Comparison of ENCODE assay signal across 12 cellular contexts in the genomic region with DNA sequence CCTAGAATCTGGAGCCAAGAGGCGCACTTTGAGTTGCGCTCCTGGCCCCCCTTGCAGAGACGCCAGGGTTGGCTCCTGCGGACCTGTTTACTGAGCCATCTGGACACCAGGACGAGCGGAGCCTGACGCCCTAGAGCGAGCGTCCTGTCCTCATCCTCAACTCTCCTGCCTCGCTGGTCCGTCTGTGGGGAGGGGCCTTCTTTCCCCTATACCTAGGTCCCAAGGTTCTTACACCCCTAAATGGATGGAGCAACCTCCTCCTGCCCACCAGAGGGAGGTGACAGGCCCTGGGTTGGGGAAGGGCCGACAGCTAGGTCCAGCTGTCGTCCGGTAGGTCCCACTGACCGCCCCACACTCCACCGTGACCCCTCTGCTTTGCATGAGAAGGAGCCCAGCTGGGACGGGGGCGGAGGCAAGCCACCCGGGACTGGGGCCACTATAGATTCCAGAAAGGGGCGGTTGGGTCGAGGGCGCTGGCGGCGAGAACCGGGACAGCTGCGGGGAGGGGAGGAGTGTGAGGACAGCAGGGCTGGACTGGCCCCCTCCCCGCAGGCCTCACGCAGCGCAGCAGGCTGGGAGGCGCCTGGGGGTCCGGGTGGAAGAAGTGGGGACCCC. TPM values are rescaled to one million over a fixed set of nuclear protein-coding genes. Genes with fewer than 3 reads are reported as not detected.
A peak's percentile ranks its signal among the peaks of the same experiment; 100 is the strongest.
DNase-seq lines count a peak whose midpoint lies in the region; ATAC-seq, FAIRE-seq and TF ChIP-seq lines count a peak whose summit lies in the region.
"Had no signal": no experiment of that assay in that cellular context is flagged by ENCODE, and none has a peak within 500 bp of the region (broad histone marks: within the 10 kb centered on the region; RNA-seq: fewer than 3 reads in every experiment).

No MANE protein-coding gene starts in this region.

- no peak for TF ChIP-seq EP300 in stomach (IDR thresholded peaks at IDR 0.05)

- peak overlapping the region; percentile 67 for H3K4me2 ChIP-seq in keratinocyte (ENCODE audit: control insufficient read depth, extremely low read depth, insufficient read depth, low read depth, low read length)

- no peaks in the 10 kb centered on the region for H3K9me3 ChIP-seq in keratinocyte (ENCODE audit: control insufficient read depth, low read depth, low read length)
- H3K9me3 ChIP-seq in stomach = no peaks in the 10 kb centered on the region
- H3K9me3 ChIP-seq in prostate gland = no peaks in the 10 kb centered on the region

- no peak for DNase-seq in activated naive CD4-positive, alpha-beta T cell treated with anti-CD3 and anti-CD28 coated beads, Interleukin-2, amount 50 U/mL, for 72 hours (ENCODE audit: low spot score in 2 of 2)
- no peak for DNase-seq in activated T-cell treated with anti-CD3 and anti-CD28 coated beads, Interleukin-2, amount 50 U/mL, for 72 hours
- DNase-seq in keratinocyte (ENCODE audit: low read depth, low spot score) = no peak
- no peak for DNase-seq in stomach
- DNase-seq in prostate gland (ENCODE audit: low spot score) = no peak
- DNase-seq: NCI-H187 had no signal

- FAIRE-seq in keratinocyte (lab: Jason Lieb, UNC) = no peak
- FAIRE-seq: D721Med, TTC549 had no signal

- no peaks in the 10 kb centered on the region for H3K9me3 Mint-ChIP-seq in activated naive CD4-positive, alpha-beta T cell treated with anti-CD3 and anti-CD28 coated beads, Interleukin-2, amount 50 U/mL, for 24 hours
- no peaks in the 10 kb centered on the region for H3K9me3 Mint-ChIP-seq in activated naive CD4-positive, alpha-beta T cell treated with anti-CD3 and anti-CD28 coated beads, Interleukin-2, amount 50 U/mL, for 72 hours
- H3K9me3 Mint-ChIP-seq in activated T-cell treated with anti-CD3 and anti-CD28 coated beads, Interleukin-2, amount 50 U/mL, for 72 hours = no peaks in the 10 kb centered on the region

- H2AFZ ChIP-seq in keratinocyte (ENCODE audit: control insufficient read depth, low read length) = no peak overlapping the region

- peaks cover 66% of the 10 kb centered on the region for H3K27me3 Mint-ChIP-seq in activated naive CD4-positive, alpha-beta T cell treated with anti-CD3 and anti-CD28 coated beads, Interleukin-2, amount 50 U/mL, for 24 hours
- peaks cover 91% of the 10 kb centered on the region for H3K27me3 Mint-ChIP-seq in activated T-cell treated with anti-CD3 and anti-CD28 coated beads, Interleukin-2, amount 50 U/mL, for 72 hours (ENCODE audit: low read depth)

- dilution Hi-C loops in keratinocyte (cut with MboI; ENCODE audit: extremely low pct_ligation_motif_present, low sequenced_read_pairs) = no loop called here

- no peaks in the 10 kb centered on the region for H3K36me3 Mint-ChIP-seq in activated naive CD4-positive, alpha-beta T cell treated with anti-CD3 and anti-CD28 coated beads, Interleukin-2, amount 50 U/mL, for 24 hours
- peaks cover under 1 to 10% of the 10 kb centered on the region in 2 donors for H3K36me3 Mint-ChIP-seq in activated naive CD4-positive, alpha-beta T cell treated with anti-CD3 and anti-CD28 coated beads, Interleukin-2, amount 50 U/mL, for 72 hours
- H3K36me3 Mint-ChIP-seq in activated T-cell treated with anti-CD3 and anti-CD28 coated beads, Interleukin-2, amount 50 U/mL, for 72 hours (ENCODE audit: insufficient read depth in 2 of 2) = peaks cover 0 to 2% of the 10 kb centered on the region in 2 donors

- TF ChIP-seq POLR2A in stomach (IDR thresholded peaks at IDR 0.05) = no peak
- no peak for TF ChIP-seq POLR2A in prostate gland (IDR thresholded peaks at IDR 0.05)

- intact Hi-C loops in stomach (cut with DNase I; ENCODE audit: low total_unique reads) = no loop called here
- intact Hi-C loops in prostate gland (cut with DNase I) = no loop called here

- ATAC-seq in activated naive CD4-positive, alpha-beta T cell treated with anti-CD3 and anti-CD28 coated beads, Interleukin-2, amount 50 U/mL, for 72 hours = no peak
- ATAC-seq in activated T-cell treated with anti-CD3 and anti-CD28 coated beads, Interleukin-2, amount 50 U/mL, for 72 hours (replicated peaks in 1 of 2) = no peak
- ATAC-seq in HG03095 (IDR thresholded peaks at IDR 0.05; ENCODE audit: unreplicated experiment) (no peak), GM21825 (IDR thresholded peaks at IDR 0.05; ENCODE audit: unreplicated experiment) (no peak)

- H3K4me1 ChIP-seq in keratinocyte (ENCODE audit: control insufficient read depth, extremely low read depth, insufficient read depth, low read length) (peaks cover 61% of the 10 kb centered on the region), stomach (peaks cover 74 to 80% (median 78%) of the 10 kb centered on the region in 4 donors), prostate gland (replicated peaks) (no peaks in the 10 kb centered on the region)

- H3K36me3 ChIP-seq in keratinocyte (ENCODE audit: control insufficient read depth in 2 of 2, extremely low read depth in 1 of 2, insufficient read depth in 2 of 2, low read length in 2 of 2) (no peaks in the 10 kb centered on the region), stomach (no peaks in the 10 kb centered on the region), prostate gland (no peaks in the 10 kb centered on the region)

- H3K4me3 ChIP-seq in keratinocyte (ENCODE audit: control insufficient read depth in 2 of 3, extremely low read depth in 1 of 3, insufficient read depth in 2 of 3, low read depth in 1 of 3, low read length in 3 of 3) (peak overlapping the region; percentile 36 to 66 (median 64)), stomach (peak overlapping the region in 3 of 4 donors; percentile 12 to 39 (median 23)), prostate gland (no peak overlapping the region)
- H3K4me3 ChIP-seq: lung had no signal

- H3K9me1 ChIP-seq in keratinocyte (ENCODE audit: control insufficient read depth, extremely low read depth, insufficient read depth, low read length) = no peaks in the 10 kb centered on the region

- H3K27ac ChIP-seq in keratinocyte (ENCODE audit: control insufficient read depth, insufficient read depth, low read length) (no peak overlapping the region), stomach (no peak overlapping the region), prostate gland (no peak overlapping the region)

- H3K27me3 ChIP-seq in keratinocyte (ENCODE audit: control insufficient read depth, extremely low read depth, insufficient read depth, low read length) = peaks cover 99% of the 10 kb centered on the region
- peaks cover 80 to 100% (median 100%) of the 10 kb centered on the region in 3 donors for H3K27me3 ChIP-seq in stomach
- peaks cover 96% of the 10 kb centered on the region for H3K27me3 ChIP-seq in prostate gland (replicated peaks; ENCODE audit: insufficient read depth)

- peaks cover 65% of the 10 kb centered on the region for H3K4me1 Mint-ChIP-seq in activated naive CD4-positive, alpha-beta T cell treated with anti-CD3 and anti-CD28 coated beads, Interleukin-2, amount 50 U/mL, for 24 hours
- peaks cover 64% of the 10 kb centered on the region for H3K4me1 Mint-ChIP-seq in activated T-cell treated with anti-CD3 and anti-CD28 coated beads, Interleukin-2, amount 50 U/mL, for 72 hours (ENCODE audit: low read depth)

- TF ChIP-seq CTCF in keratinocyte (optimal IDR thresholded peaks at IDR 0.05 in 1 of 3, IDR thresholded peaks at IDR 0.05 in 1 of 3, conservative IDR thresholded peaks at IDR 0.05 in 1 of 3; ENCODE audit: extremely low read depth in 1 of 3, insufficient read depth in 2 of 3, low read length in 3 of 3) = no peak
- TF ChIP-seq CTCF in stomach (IDR thresholded peaks at IDR 0.05) = no peak
- no peak for TF ChIP-seq CTCF in prostate gland (IDR thresholded peaks at IDR 0.05)

- H3K27ac Mint-ChIP-seq in activated naive CD4-positive, alpha-beta T cell treated with anti-CD3 and anti-CD28 coated beads, Interleukin-2, amount 50 U/mL, for 24 hours = no peak overlapping the region
- peak overlapping the region in 1 of 2 donors; percentile 50 for H3K27ac Mint-ChIP-seq in activated naive CD4-positive, alpha-beta T cell treated with anti-CD3 and anti-CD28 coated beads, Interleukin-2, amount 50 U/mL, for 72 hours
- no peak overlapping the region for H3K27ac Mint-ChIP-seq in activated T-cell treated with anti-CD3 and anti-CD28 coated beads, Interleukin-2, amount 50 U/mL, for 72 hours

- WGBS in stomach, 5 donors = 5 to 6% (median 5%) methylated on average over 12 to 31 of the region's 31 CpGs
- WGBS in prostate gland = 4% methylated on average over 30 of the region's 31 CpGs

- H3K4me3 Mint-ChIP-seq in activated naive CD4-positive, alpha-beta T cell treated with anti-CD3 and anti-CD28 coated beads, Interleukin-2, amount 50 U/mL, for 24 hours = peak overlapping the region; percentile 24
- peak overlapping the region; percentile 76 to 78 for H3K4me3 Mint-ChIP-seq in activated T-cell treated with anti-CD3 and anti-CD28 coated beads, Interleukin-2, amount 50 U/mL, for 72 hours

- no peak overlapping the region for H3K9ac ChIP-seq in keratinocyte (ENCODE audit: control insufficient read depth, extremely low read depth, insufficient read depth, low read length)

- H3K79me2 ChIP-seq in keratinocyte (ENCODE audit: control insufficient read depth, insufficient read depth, low read length) = peaks cover 6% of the 10 kb centered on the region

- H4K20me1 ChIP-seq in keratinocyte (ENCODE audit: control insufficient read depth, extremely low read depth, insufficient read depth, low read length) = peaks cover 4% of the 10 kb centered on the region

RNA-seq across cellular contexts. Expression of a gene that starts 3.0 kb away (rescaled TPM):
- total RNA-seq in activated naive CD4-positive, alpha-beta T cell treated with anti-CD3 and anti-CD28 coated beads, Interleukin-2, amount 50 U/mL, for 72 hours = not detected
- under 1 TPM; 0.32 to 0.34 TPM for total RNA-seq in activated T-cell treated with anti-CD3 and anti-CD28 coated beads, Interleukin-2, amount 50 U/mL, for 72 hours
- polyA plus RNA-seq in keratinocyte (0.21 to 1.5 TPM (median 0.35 TPM) in 3 replicates), stomach (not detected)
- polyA plus RNA-seq in keratinocyte (2011; ENCODE audit: low read depth) = not detected
- polyA plus RNA-seq in keratinocyte (2011; cell fraction: cytosol; rRNA removed) = 0.23 and 0.31 TPM in 2 replicates
- polyA plus RNA-seq in keratinocyte (2011; cell fraction: nucleus; rRNA removed) = 0.40 and 0.98 TPM in 2 replicates
- polyA plus RNA-seq in keratinocyte (2012; ENCODE audit: low replicate concordance) = 0.14 and 3.3 TPM in 2 replicates
- polyA minus RNA-seq in keratinocyte = 0.07 to 0.46 TPM (median 0.45 TPM) in 3 replicates
- not detected for polyA minus RNA-seq in keratinocyte (2011; cell fraction: cytosol; rRNA and poly(A)+ RNA removed)
- 0.31 and 1.1 TPM in 2 replicates for polyA minus RNA-seq in keratinocyte (2011; cell fraction: nucleus; rRNA and poly(A)+ RNA removed)
- total RNA-seq in stomach (not detected), prostate gland (not detected)
- total RNA-seq: lung had no signal
- polyA plus RNA-seq: lung had no signal

RNA-seq across cellular contexts. Expression of a gene that starts 14.5 kb away (rescaled TPM):
- total RNA-seq in activated naive CD4-positive, alpha-beta T cell treated with anti-CD3 and anti-CD28 coated beads, Interleukin-2, amount 50 U/mL, for 72 hours = 10 to 100 TPM; 49.9 to 80.1 TPM
- total RNA-seq in activated T-cell treated with anti-CD3 and anti-CD28 coated beads, Interleukin-2, amount 50 U/mL, for 72 hours = 10 to 100 TPM; 85.1 to 91.9 TPM
- polyA plus RNA-seq in keratinocyte (15.7 to 31.0 TPM (median 30.4 TPM) in 3 replicates), stomach (10 to 100 TPM; 27.9 to 45.8 (median 36.6) TPM)
- 130 TPM for polyA plus RNA-seq in keratinocyte (2011; ENCODE audit: low read depth)
- polyA plus RNA-seq in keratinocyte (2011; cell fraction: cytosol; rRNA removed) = 27.0 and 28.5 TPM in 2 replicates
- polyA plus RNA-seq in keratinocyte (2011; cell fraction: nucleus; rRNA removed) = 32.1 and 37.4 TPM in 2 replicates
- 40.3 and 58.4 TPM in 2 replicates for polyA plus RNA-seq in keratinocyte (2012; ENCODE audit: low replicate concordance)
- polyA minus RNA-seq in keratinocyte = 16.7 to 58.6 TPM (median 25.7 TPM) in 3 replicates
- polyA minus RNA-seq in keratinocyte (2011; cell fraction: cytosol; rRNA and poly(A)+ RNA removed) = 14.8 TPM
- 10.7 and 13.7 TPM in 2 replicates for polyA minus RNA-seq in keratinocyte (2011; cell fraction: nucleus; rRNA and poly(A)+ RNA removed)
- total RNA-seq in stomach (10 to 100 TPM in 4 of 5 donors, 1 to 10 TPM in 1; 5.3 to 52.7 (median 20.2) TPM), prostate gland (10 to 100 TPM; 27.3 to 45.7 TPM)

Comparison
In these comparisons a context has a peak if more than half of its experiments do, and no peak if none do; other contexts are left out.
1. H3K4me3 ChIP-seq: peak in keratinocyte (3 of 3) and stomach (3 of 4); none in prostate gland (0 of 2).